In the genomic region with DNA sequence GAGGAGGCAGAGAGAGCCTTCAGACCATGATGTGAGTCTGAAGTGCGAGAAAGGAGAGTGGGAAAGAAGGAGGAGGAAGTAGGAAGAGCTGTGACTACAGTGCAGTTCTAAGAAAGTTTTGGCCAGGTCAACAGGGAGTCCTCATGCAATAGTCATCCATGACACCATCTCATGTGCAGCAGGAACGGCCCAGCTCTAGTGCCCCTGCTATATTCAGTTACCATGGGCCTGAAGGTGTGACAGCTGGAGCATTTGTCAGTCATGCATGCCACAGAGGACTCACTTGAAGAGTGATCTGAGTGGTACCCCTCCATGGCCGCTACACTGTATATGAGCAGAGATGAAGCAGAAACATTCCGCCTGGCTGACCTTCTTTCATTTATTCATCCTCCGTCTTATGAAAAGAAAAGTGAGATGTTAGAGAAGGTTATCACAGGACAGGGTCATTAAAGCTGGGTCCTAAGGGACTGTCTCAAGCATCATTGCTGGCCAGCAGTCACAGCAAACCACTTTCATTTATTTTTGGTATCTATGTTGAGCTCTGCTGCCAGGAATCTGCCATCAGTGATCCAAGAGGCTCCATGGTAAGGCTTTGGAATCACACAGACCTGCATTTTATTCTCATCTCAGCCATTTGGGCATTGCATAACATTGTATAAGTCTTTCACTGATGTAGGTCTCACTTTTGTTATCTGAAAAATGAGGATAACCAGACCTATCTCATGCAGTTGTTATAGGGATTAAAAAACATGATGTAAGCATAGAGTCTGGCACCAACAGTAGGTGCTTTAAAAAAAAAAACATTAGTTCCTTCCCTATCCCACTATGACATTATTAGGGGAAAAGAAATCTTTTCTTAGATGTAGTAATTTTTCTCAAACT, we compare ENCODE assay signal across 26 cellular contexts.
A peak's percentile ranks its signal among the peaks of the same experiment; 100 is the strongest.
DNase-seq lines count a peak whose midpoint lies in the region; ATAC-seq and TF ChIP-seq lines count a peak whose summit lies in the region.
"Had no signal": no experiment of that assay in that cellular context is flagged by ENCODE, and none has a peak within 500 bp of the region (broad histone marks: within the 10 kb centered on the region; RNA-seq: fewer than 3 reads in every experiment).

No MANE protein-coding gene starts in this region.

- intact Hi-C loops in heart left ventricle (cut with DNase I) = no loop called here
- intact Hi-C loops in naive thymus-derived CD4-positive, alpha-beta T cell (cut with micrococcal nuclease) = no loop called here

- no peak overlapping the region for H3K4me3 Mint-ChIP-seq in GM23338
- no peak overlapping the region for H3K4me3 Mint-ChIP-seq in naive thymus-derived CD4-positive, alpha-beta T cell
- H3K4me3 Mint-ChIP-seq: CD14-positive monocyte; CD8-positive, alpha-beta memory T cell had no signal

- H3K79me2 ChIP-seq in SK-N-SH (ENCODE audit: insufficient read depth) (no peaks in the 10 kb centered on the region), GM23338 (replicated peaks; ENCODE audit: insufficient read depth) (no peaks in the 10 kb centered on the region)

- no peak overlapping the region for H3K27ac ChIP-seq in SK-N-SH (ENCODE audit: low read depth in 2 of 2, low read length in 1 of 2)
- peak overlapping the region in 6 of 12 donors; percentile 7 to 80 (median 31) for H3K27ac ChIP-seq in heart left ventricle
- H3K27ac ChIP-seq in GM23338 (ENCODE audit: low read depth) = no peak overlapping the region
- H3K27ac ChIP-seq in naive thymus-derived CD4-positive, alpha-beta T cell (ENCODE audit: low read depth, low read length) = no peak overlapping the region
- H3K27ac ChIP-seq: 22Rv1 had no signal

- no peak for DNase-seq in SK-N-SH
- peak in 1 of 5 donors; percentile 31 for DNase-seq in heart left ventricle
- peak; percentile 6 for DNase-seq in myocyte (ENCODE audit: low read depth)
- DNase-seq in GM23338 (ENCODE audit: low spot score) = no peak
- DNase-seq in NCI-H774 (lab: John Stamatoyannopoulos, UW) = no peak
- no peak for DNase-seq in naive thymus-derived CD4-positive, alpha-beta T cell
- DNase-seq: BE2C; CD8-positive, alpha-beta memory T cell; DMS 273 treated with DMSO at 0.1 percent for 48 hours; DMS79; EL; GDM1; GOT3; HCEC 1CT; Kasumi-1; NCI-H1105; NCI-H1436 treated with DMSO at 0.1 percent for 48 hours; NCI-H187 treated with DMSO at 0.1 percent for 48 hours; NCI-H2107; NCI-H524; NCI-H748 treated with DMSO at 0.1 percent for 48 hours had no signal

- H3K9ac ChIP-seq in SK-N-SH = no peak overlapping the region

- no peak overlapping the region for H3K27ac Mint-ChIP-seq in GM23338
- peak overlapping the region in 1 of 9 donors; percentile 5 for H3K27ac Mint-ChIP-seq in naive thymus-derived CD4-positive, alpha-beta T cell
- H3K27ac Mint-ChIP-seq: CD14-positive monocyte had no signal

- CTCF ChIA-PET in SK-N-SH (lab: Yijun Ruan, JAX) = no interaction called here
- CTCF ChIA-PET in naive thymus-derived CD4-positive, alpha-beta T cell (lab: Charles Lee) = no interaction called here

- no peaks in the 10 kb centered on the region for H3K36me3 ChIP-seq in SK-N-SH (replicated peaks in 1 of 2; ENCODE audit: control insufficient read depth in 1 of 2, insufficient read depth in 2 of 2, low read length in 1 of 2)
- H3K36me3 ChIP-seq in heart left ventricle = peaks cover 0 to 4% (median 0%) of the 10 kb centered on the region in 9 donors
- no peaks in the 10 kb centered on the region for H3K36me3 ChIP-seq in GM23338 (ENCODE audit: insufficient read depth)
- peaks cover 0 to 5% (median 0%) of the 10 kb centered on the region in 3 experiments for H3K36me3 ChIP-seq in naive thymus-derived CD4-positive, alpha-beta T cell (ENCODE audit: control insufficient read depth in 2 of 3, insufficient read depth in 3 of 3, low read length in 3 of 3)
- H3K36me3 ChIP-seq: BE2C had no signal

- H3K4me2 ChIP-seq in SK-N-SH (no peak overlapping the region), GM23338 (no peak overlapping the region)

- H3K4me1 ChIP-seq in SK-N-SH (ENCODE audit: control insufficient read depth in 1 of 2, insufficient read depth in 2 of 2, low read depth in 1 of 2, low read length in 1 of 2) (no peaks in the 10 kb centered on the region; a peak in 1 of 4 replicates), heart left ventricle (peaks cover 0 to 19% (median 3%) of the 10 kb centered on the region in 12 donors), GM23338 (ENCODE audit: insufficient read depth) (peaks cover 10% of the 10 kb centered on the region)
- H3K4me1 ChIP-seq in naive thymus-derived CD4-positive, alpha-beta T cell (ENCODE audit: control insufficient read depth in 2 of 2, insufficient read depth in 2 of 2, low read length in 2 of 2) = no peaks in the 10 kb centered on the region
- H3K4me1 ChIP-seq: BE2C had no signal

- TF ChIP-seq CTCF in SK-N-SH (IDR thresholded peaks at IDR 0.05) = no peak
- no peak for TF ChIP-seq CTCF in heart left ventricle (IDR thresholded peaks at IDR 0.05)
- no peak for TF ChIP-seq CTCF in GM23338 (conservative IDR thresholded peaks at IDR 0.05; ENCODE audit: low read depth in 2 of 2)

- 49% methylated on average over 5 of the region's 5 CpGs for WGBS in SK-N-SH (ENCODE audit: low lambda C conversion rate)
- WGBS in heart left ventricle, 4 donors = 42 to 58% (median 47%) methylated on average over 5 of the region's 5 CpGs

- H3K27me3 Mint-ChIP-seq in GM23338 (ENCODE audit: insufficient read depth, low read depth, poor library complexity) = no peaks in the 10 kb centered on the region
- no peaks in the 10 kb centered on the region for H3K27me3 Mint-ChIP-seq in naive thymus-derived CD4-positive, alpha-beta T cell
- H3K27me3 Mint-ChIP-seq: CD8-positive, alpha-beta memory T cell had no signal

- H3K9me2 ChIP-seq in SK-N-SH (no peaks in the 10 kb centered on the region), GM23338 (ENCODE audit: insufficient read depth) (no peaks in the 10 kb centered on the region)

- no peaks in the 10 kb centered on the region for H3K36me3 Mint-ChIP-seq in GM23338 (ENCODE audit: low read depth)
- H3K36me3 Mint-ChIP-seq in naive thymus-derived CD4-positive, alpha-beta T cell = peaks cover 0 to 56% (median 9%) of the 10 kb centered on the region in 5 donors

- H3F3A ChIP-seq in SK-N-SH (replicated peaks; ENCODE audit: insufficient read depth) (no peaks in the 10 kb centered on the region), GM23338 (replicated peaks; ENCODE audit: low read depth) (no peaks in the 10 kb centered on the region)

- H4K20me1 ChIP-seq in SK-N-SH (ENCODE audit: insufficient read depth) = no peaks in the 10 kb centered on the region
- H4K20me1 ChIP-seq in GM23338 (replicated peaks; ENCODE audit: insufficient read depth) = no peaks in the 10 kb centered on the region

- no peak overlapping the region for H3K4me3 ChIP-seq in SK-N-SH (ENCODE audit: low read depth in 2 of 2, low read length in 1 of 2)
- H3K4me3 ChIP-seq in heart left ventricle = no peak overlapping the region
- H3K4me3 ChIP-seq in GM23338 = no peak overlapping the region
- no peak overlapping the region for H3K4me3 ChIP-seq in naive thymus-derived CD4-positive, alpha-beta T cell (ENCODE audit: low read length)
- H3K4me3 ChIP-seq: GM12878, K562 had no signal

- no peak for TF ChIP-seq RAD21 in SK-N-SH (IDR thresholded peaks at IDR 0.05; ENCODE audit: low read length)

- ATAC-seq in SK-N-SH treated with all-trans-retinoic acid at 6 μM for 48 hours = no peak
- peak; percentile 55 to 85 (median 81) for ATAC-seq in heart left ventricle
- ATAC-seq in GM23338 = no peak
- no peak for ATAC-seq in naive thymus-derived CD4-positive, alpha-beta T cell
- ATAC-seq: GM12878, K562 had no signal

- peaks cover 22% of the 10 kb centered on the region for H3K4me1 Mint-ChIP-seq in GM23338
- H3K4me1 Mint-ChIP-seq in naive thymus-derived CD4-positive, alpha-beta T cell = no peaks in the 10 kb centered on the region
- H3K4me1 Mint-ChIP-seq: CD14-positive monocyte; CD8-positive, alpha-beta memory T cell had no signal

- H3K9me3 Mint-ChIP-seq in GM23338 = no peaks in the 10 kb centered on the region
- peaks cover 0 to 3% (median 0%) of the 10 kb centered on the region in 11 donors for H3K9me3 Mint-ChIP-seq in naive thymus-derived CD4-positive, alpha-beta T cell
- H3K9me3 Mint-ChIP-seq: CD14-positive monocyte; CD8-positive, alpha-beta memory T cell had no signal

- H3K27me3 ChIP-seq in SK-N-SH (ENCODE audit: insufficient read depth) = no peaks in the 10 kb centered on the region
- no peaks in the 10 kb centered on the region for H3K27me3 ChIP-seq in heart left ventricle
- H3K27me3 ChIP-seq in GM23338 (ENCODE audit: insufficient read depth) = no peaks in the 10 kb centered on the region
- H3K27me3 ChIP-seq in naive thymus-derived CD4-positive, alpha-beta T cell (ENCODE audit: control insufficient read depth in 2 of 2, insufficient read depth in 2 of 2, low read length in 2 of 2) = no peaks in the 10 kb centered on the region
- H3K27me3 ChIP-seq: BE2C had no signal

- POLR2A ChIA-PET in SK-N-SH (lab: Yijun Ruan, JAX) = no interaction called here
- POLR2A ChIA-PET in naive thymus-derived CD4-positive, alpha-beta T cell (lab: Charles Lee) = interaction anchor here (0.6 kb wide), 1 partner anchor 8 kb away, joined by 3 read pairs; no protein-coding TSS in a partner anchor

- no peak for TF ChIP-seq POLR2A in heart left ventricle (IDR thresholded peaks at IDR 0.05)

- H2AFZ ChIP-seq in SK-N-SH (ENCODE audit: low read depth) = no peak overlapping the region
- H2AFZ ChIP-seq in GM23338 = no peak overlapping the region

- TF ChIP-seq EP300 in SK-N-SH (IDR thresholded peaks at IDR 0.05; ENCODE audit: borderline replicate concordance in 1 of 2, low read depth in 1 of 2, low read length in 1 of 2) = no peak

- H3K9me3 ChIP-seq in SK-N-SH (no peaks in the 10 kb centered on the region), heart left ventricle (no peaks in the 10 kb centered on the region)
- H3K9me3 ChIP-seq in naive thymus-derived CD4-positive, alpha-beta T cell (ENCODE audit: control insufficient read depth in 2 of 3, low read length in 3 of 3) = no peaks in the 10 kb centered on the region
- H3K9me3 ChIP-seq: BE2C had no signal

TF ChIP-seq in SK-N-SH, 30 proteins besides CTCF, POLR2A, EP300 and RAD21 (continues in another document):
- TF ChIP-seq RCOR1 (IDR thresholded peaks at IDR 0.05; ENCODE audit: low read length) = no peak
- TF ChIP-seq MXI1 (IDR thresholded peaks at IDR 0.05; ENCODE audit: low read depth, low read length) = no peak
- no peak for TF ChIP-seq SMC3 (IDR thresholded peaks at IDR 0.05; ENCODE audit: low read depth, low read length)
- TF ChIP-seq TAF1 (IDR thresholded peaks at IDR 0.05; ENCODE audit: borderline replicate concordance, low read depth, low read length) = no peak
- no peak for TF ChIP-seq YY1 (IDR thresholded peaks at IDR 0.05; ENCODE audit: low read depth)
- TF ChIP-seq NFIC (IDR thresholded peaks at IDR 0.05; ENCODE audit: borderline replicate concordance) = no peak

TF ChIP-seq in GM23338, 12 proteins besides CTCF, POLR2A, EP300 and RAD21 (continues in another document):
- TF ChIP-seq ZNF114 (CRISPR knock-in tag; IDR thresholded peaks at IDR 0.05) = no peak

Comparison
In these comparisons a context has a peak if more than half of its experiments do, and no peak if none do; other contexts are left out.
1. ATAC-seq: peak in heart left ventricle (4 of 4); none in SK-N-SH treated with all-trans-retinoic acid at 6 μM for 48 hours (single experiment), GM23338 (single experiment) and naive thymus-derived CD4-positive, alpha-beta T cell (single experiment).